In the genomic region with DNA sequence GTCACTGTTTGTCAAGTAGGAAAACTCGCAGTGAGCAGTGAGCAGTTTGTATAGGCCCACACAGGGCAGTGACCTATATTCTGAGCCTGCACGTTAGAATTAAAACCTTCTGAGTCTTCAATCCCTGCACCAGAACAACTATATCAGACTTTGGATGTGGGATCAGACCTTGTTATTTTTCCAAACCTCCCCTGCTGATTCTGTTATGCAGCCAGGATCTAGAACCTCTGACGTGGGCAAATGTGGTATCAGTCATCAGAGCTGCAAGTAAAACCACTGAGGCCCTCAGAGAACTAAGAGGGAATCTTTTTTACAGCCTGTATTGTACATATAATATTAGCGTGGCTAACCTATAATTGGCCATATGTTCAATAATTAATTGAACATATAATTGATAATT, we compare ENCODE assay signal across 22 cellular contexts. TPM values are rescaled to one million over a fixed set of nuclear protein-coding genes. Genes with fewer than 3 reads are reported as not detected.
DNase-seq lines count a peak whose midpoint lies in the region; ATAC-seq, FAIRE-seq and TF ChIP-seq lines count a peak whose summit lies in the region.
"Had no signal": no experiment of that assay in that cellular context is flagged by ENCODE, and none has a peak within 500 bp of the region (broad histone marks: within the 10 kb centered on the region; RNA-seq: fewer than 3 reads in every experiment).

No MANE protein-coding gene starts in this region.

- POLR2A ChIA-PET in A549 (lab: Yijun Ruan, JAX): no interaction called here

- TF ChIP-seq CTCF in A549 (IDR thresholded peaks at IDR 0.05): no peak

- no peak overlapping the region for H3K14ac ChIP-seq in mesenchymal stem cell (ENCODE audit: low read length in 2 of 2)

- no peak overlapping the region for H2BK5ac ChIP-seq in mesenchymal stem cell (ENCODE audit: low read depth, low read length, poor library complexity, severe bottlenecking)

- 75% methylated on average over 4 of the region's 4 CpGs for WGBS in A549 (ENCODE audit: missing lambda C conversion rate)
- WGBS in mesenchymal stem cell: 77% methylated on average over 3 of the region's 4 CpGs

- no peak for TF ChIP-seq POLR2A in A549 (IDR thresholded peaks at IDR 0.05; ENCODE audit: low read length)

- H2AK5ac ChIP-seq in mesenchymal stem cell (ENCODE audit: low read length, severe bottlenecking): no peak overlapping the region

- no peak for TF ChIP-seq RAD21 in A549 (conservative IDR thresholded peaks at IDR 0.05 in 1 of 2, IDR thresholded peaks at IDR 0.05 in 1 of 2)

- H3K4ac ChIP-seq in mesenchymal stem cell (ENCODE audit: low read depth in 1 of 2, low read length in 2 of 2): no peak overlapping the region

- H3K27me3 ChIP-seq in mesenchymal stem cell (ENCODE audit: control insufficient read depth in 1 of 2, insufficient read depth in 1 of 2, low read length in 2 of 2): no peaks in the 10 kb centered on the region

- TF ChIP-seq EP300 in A549 (IDR thresholded peaks at IDR 0.05): no peak

- H3K9me3 ChIP-seq in A549 (peaks cover 12% of the 10 kb centered on the region; the same call in 1 of the 3 replicates), mesenchymal stem cell (ENCODE audit: control insufficient read depth, low read length) (no peaks in the 10 kb centered on the region)
- H3K9me3 ChIP-seq: SK-N-SH had no signal

- FAIRE-seq in A549 (lab: Jason Lieb, UNC): no peak
- FAIRE-seq in RCC 7860 (lab: Jason Lieb, UNC): no peak

- H2BK12ac ChIP-seq in mesenchymal stem cell (ENCODE audit: low read length in 2 of 2): no peak overlapping the region

- H3K9ac ChIP-seq in mesenchymal stem cell (ENCODE audit: low read length): no peak overlapping the region
- H3K9ac ChIP-seq: SK-N-SH had no signal

- H4K91ac ChIP-seq in mesenchymal stem cell (ENCODE audit: low read length): no peak overlapping the region

- H2AFZ ChIP-seq in mesenchymal stem cell (ENCODE audit: low read depth, low read length): no peak overlapping the region
- H2AFZ ChIP-seq: PC-9 had no signal

- no peak overlapping the region for H3K18ac ChIP-seq in mesenchymal stem cell (ENCODE audit: low read depth in 1 of 2, low read length in 2 of 2)

- no peaks in the 10 kb centered on the region for H3K79me1 ChIP-seq in mesenchymal stem cell (replicated peaks; ENCODE audit: low read length, poor library complexity, severe bottlenecking)

- no peak for DNase-seq in A549 (ENCODE audit: low read depth in 1 of 2, low spot score in 1 of 2)
- DNase-seq in RCC 7860 (ENCODE audit: low spot score): peak; percentile 38
- DNase-seq in brain pericyte (ENCODE audit: low read depth, low spot score): peak; percentile 83
- DNase-seq in mesenchymal stem cell: no peak
- no peak for DNase-seq in left ventricle myocardium superior
- no peak for DNase-seq in NCI-H345 treated with DMSO at 0.1 percent for 48 hours (lab: John Stamatoyannopoulos, UW; ENCODE audit: unreplicated experiment)
- DNase-seq in KBM-7: no peak
- DNase-seq: 8988T, DMS53, H7, KG1, NCI-H1092, NCI-H1436, NCI-H1930, NCI-H2227 treated with DMSO at 0.1 percent for 48 hours, NCI-H510A treated with DMSO at 0.1 percent for 48 hours, NCI-H748 treated with DMSO at 0.1 percent for 48 hours, PC-9, SHP77 treated with DMSO at 0.1 percent for 48 hours, SK-N-SH had no signal

- no peak overlapping the region for H2BK15ac ChIP-seq in mesenchymal stem cell (ENCODE audit: low read depth, poor library complexity, severe bottlenecking)

- no peak overlapping the region for H4K8ac ChIP-seq in mesenchymal stem cell (ENCODE audit: low read length)

- in situ Hi-C loops in KBM-7 (cut with MboI; ENCODE audit: low pct_unique_long_range_greater_than_20kb, low sequenced_read_pairs): loop anchor here (25.0 kb wide), 1 partner anchor 216 kb away; no protein-coding TSS in a partner anchor

- no peak overlapping the region; the same call in 2 of the 3 replicates for H3K4me2 ChIP-seq in A549
- H3K4me2 ChIP-seq in mesenchymal stem cell (ENCODE audit: low read length, poor library complexity, severe bottlenecking): no peak overlapping the region
- H3K4me2 ChIP-seq: SK-N-SH had no signal

- H3K4me3 ChIP-seq in A549 (no peak overlapping the region), mesenchymal stem cell (ENCODE audit: insufficient read depth in 1 of 2, low read depth in 1 of 2, low read length in 2 of 2) (no peak overlapping the region)
- H3K4me3 ChIP-seq: PC-9 had no signal

- no peak overlapping the region for H3K23ac ChIP-seq in mesenchymal stem cell (ENCODE audit: low read length in 2 of 2)

- CTCF ChIA-PET in A549 (lab: Yijun Ruan, JAX): no interaction called here

- intact Hi-C loops in left ventricle myocardium superior (cut with micrococcal nuclease): no loop called here

- no peak for ATAC-seq in A549
- ATAC-seq in left ventricle myocardium superior: no peak
- no peak for ATAC-seq in GM21528 (IDR thresholded peaks at IDR 0.05; ENCODE audit: low FRiP score, unreplicated experiment)

- H3K4me1 ChIP-seq in A549 (peaks cover 35% of the 10 kb centered on the region), mesenchymal stem cell (ENCODE audit: control insufficient read depth, insufficient read depth, low read depth, low read length) (no peaks in the 10 kb centered on the region)

- no peak overlapping the region for H2BK120ac ChIP-seq in mesenchymal stem cell (ENCODE audit: low read depth, low read length)

- H3K27ac ChIP-seq in A549: peak overlapping the region; percentile 73 to 74
- H3K27ac ChIP-seq in mesenchymal stem cell (ENCODE audit: low read length, poor library complexity, severe bottlenecking): peak overlapping the region; percentile 82
- H3K27ac ChIP-seq: PC-9, RWPE1 had no signal

- H3K36me3 ChIP-seq in mesenchymal stem cell (ENCODE audit: control insufficient read depth in 1 of 2, insufficient read depth in 2 of 2, low read depth in 1 of 2, low read length in 2 of 2): no peaks in the 10 kb centered on the region

TF ChIP-seq in A549, 52 proteins besides CTCF, POLR2A, EP300 and RAD21:
- no peak for TF ChIP-seq KDM1A (IDR thresholded peaks at IDR 0.05; ENCODE audit: low read depth)

RNA-seq across cellular contexts. Expression of gene AKAP7, which starts 32.0 kb away (rescaled TPM):
- 2.8 and 3.7 TPM in 2 replicates for polyA plus RNA-seq in A549 (2011; rRNA removed)
- polyA plus RNA-seq in A549 (2012; cell fraction: cytosol; rRNA removed): 0.54 and 0.60 TPM in 2 replicates
- polyA plus RNA-seq in A549 (2012; cell fraction: nucleus; rRNA removed): 0.20 and 0.80 TPM in 2 replicates
- 2.5 to 3.0 TPM (median 2.7 TPM) in 3 replicates for polyA plus RNA-seq in A549 (2017; fragmentation: RNase III; extraction: RNeasy Plus Mini Kit Qiagen cat#74134 plus additional on column Dnase treatment)
- 1.2 and 1.4 TPM in 2 replicates for polyA minus RNA-seq in A549 (2011; rRNA and poly(A)+ RNA removed)
- polyA plus RNA-seq in mesenchymal stem cell (2013, experiment 1 of 2): 3.4 TPM
- 3.4 TPM for polyA plus RNA-seq in mesenchymal stem cell (2013, experiment 2 of 2)
- 11.0 TPM for total RNA-seq in left ventricle myocardium superior

RNA-seq across cellular contexts. Expression of gene EPB41L2, which starts 40.3 kb away (rescaled TPM):
- 33.9 and 42.9 TPM in 2 replicates for polyA plus RNA-seq in A549 (2011; rRNA removed)
- polyA plus RNA-seq in A549 (2012; cell fraction: cytosol; rRNA removed): 18.9 and 22.1 TPM in 2 replicates
- polyA plus RNA-seq in A549 (2012; cell fraction: nucleus; rRNA removed): 23.5 and 43.7 TPM in 2 replicates
- 50.3 to 59.9 TPM (median 56.3 TPM) in 3 replicates for polyA plus RNA-seq in A549 (2017; fragmentation: RNase III; extraction: RNeasy Plus Mini Kit Qiagen cat#74134 plus additional on column Dnase treatment)
- 43.1 and 60.3 TPM in 2 replicates for polyA minus RNA-seq in A549 (2011; rRNA and poly(A)+ RNA removed)
- 50.3 TPM for polyA plus RNA-seq in mesenchymal stem cell (2013, experiment 1 of 2)
- polyA plus RNA-seq in mesenchymal stem cell (2013, experiment 2 of 2): 49.4 TPM
- total RNA-seq in left ventricle myocardium superior: 91.8 TPM

Comparison
In these comparisons a context has a peak if more than half of its experiments do, and no peak if none do; other contexts are left out.
1. DNase-seq: peak in RCC 7860 (single experiment) and brain pericyte (single experiment); none in A549 (0 of 2), mesenchymal stem cell (single experiment), left ventricle myocardium superior (single experiment), NCI-H345 treated with DMSO at 0.1 percent for 48 hours (single experiment) and KBM-7 (single experiment).